18 cellular contexts compared by ENCODE assay signal in genomic region chr4:23885943-23886590, GRCh38. TPM values are rescaled to one million over a fixed set of nuclear protein-coding genes. Genes with fewer than 3 reads are reported as not detected.
"Had no signal": no experiment of that assay in that cellular context is flagged by ENCODE, and none has a peak within 500 bp of the region (broad histone marks: within the 10 kb centered on the region; RNA-seq: fewer than 3 reads in every experiment).

No MANE protein-coding gene starts in this region.

- H3K9me3 Mint-ChIP-seq: central memory CD8-positive, alpha-beta T cell; mesothelial cell of epicardium; nephron progenitor cell had no signal

- H3K36me3 Mint-ChIP-seq: activated naive CD4-positive, alpha-beta T cell treated with anti-CD3 and anti-CD28 coated beads, Interleukin-2, amount 50 U/mL, for 24 hours; mesothelial cell of epicardium; stimulated activated effector memory CD8-positive, alpha-beta T cell treated with anti-CD3 and anti-CD28 coated beads, Interleukin-12 subunit alpha, Interleukin-12 subunit beta, amount 100 ng/mL, for 72 hours had no signal

- H3K27me3 Mint-ChIP-seq: central memory CD8-positive, alpha-beta T cell had no signal

- H3K4me3 ChIP-seq: coronary artery, hepatocyte, lower lobe of right lung, SJSA1, tibial artery had no signal

- H3K79me2 ChIP-seq: hepatocyte had no signal

- H3K27me3 ChIP-seq: hepatocyte, SJSA1, tibial artery had no signal

- ATAC-seq: activated CD8-positive, alpha-beta T cell treated with anti-CD3 and anti-CD28 coated beads, Interleukin-2, amount 10 ng/mL, durations not matched to agents 7 days and 5 days; lower lobe of right lung; stimulated activated effector memory CD8-positive, alpha-beta T cell treated with anti-CD3 and anti-CD28 coated beads, Interleukin-12 subunit alpha, Interleukin-12 subunit beta, amount 100 ng/mL, for 72 hours had no signal

- H2AFZ ChIP-seq: hepatocyte had no signal

- H3K27ac ChIP-seq: coronary artery, hepatocyte, lower lobe of right lung, SJSA1, tibial artery had no signal

- DNase-seq: activated CD4-positive, alpha-beta T cell treated with anti-CD3 and anti-CD28 coated beads for 4 hours; activated CD8-positive, alpha-beta memory T cell treated with anti-CD3 and anti-CD28 coated beads, Interleukin-2, amount 50 U/mL, for 4 hours; activated CD8-positive, alpha-beta T cell treated with anti-CD3 and anti-CD28 coated beads, Interleukin-2, amount 10 ng/mL, durations not matched to agents 7 days and 5 days; activated effector memory CD4-positive, alpha-beta T cell treated with anti-CD3 and anti-CD28 coated beads, Interleukin-2, amount 50 U/mL, for 16 hours; activated T-cell treated with anti-CD3 and anti-CD28 coated beads, Interleukin-2, amount 50 U/mL, for 48 hours; effector CD4-positive, alpha-beta T cell; lower lobe of right lung; nephron progenitor cell; T-helper 2 cell; tibial artery had no signal

- H3K4me3 Mint-ChIP-seq: activated CD8-positive, alpha-beta T cell treated with anti-CD3 and anti-CD28 coated beads, Interleukin-2, amount 10 ng/mL, durations not matched to agents 7 days and 5 days; activated naive CD4-positive, alpha-beta T cell treated with anti-CD3 and anti-CD28 coated beads, Interleukin-2, amount 50 U/mL, for 24 hours; central memory CD8-positive, alpha-beta T cell; mesothelial cell of epicardium; nephron progenitor cell; stimulated activated effector memory CD8-positive, alpha-beta T cell treated with anti-CD3 and anti-CD28 coated beads, Interleukin-12 subunit alpha, Interleukin-12 subunit beta, amount 100 ng/mL, for 72 hours had no signal

- H3K9me3 ChIP-seq: lower lobe of right lung, SJSA1, tibial artery had no signal

- H3K27ac Mint-ChIP-seq: activated CD8-positive, alpha-beta T cell treated with anti-CD3 and anti-CD28 coated beads, Interleukin-2, amount 10 ng/mL, durations not matched to agents 7 days and 5 days; activated naive CD4-positive, alpha-beta T cell treated with anti-CD3 and anti-CD28 coated beads, Interleukin-2, amount 50 U/mL, for 24 hours; mesothelial cell of epicardium; nephron progenitor cell; stimulated activated effector memory CD8-positive, alpha-beta T cell treated with anti-CD3 and anti-CD28 coated beads, Interleukin-12 subunit alpha, Interleukin-12 subunit beta, amount 100 ng/mL, for 72 hours had no signal

- H3K36me3 ChIP-seq: lower lobe of right lung, SJSA1, tibial artery had no signal

- H3K4me1 Mint-ChIP-seq: stimulated activated effector memory CD8-positive, alpha-beta T cell treated with anti-CD3 and anti-CD28 coated beads, Interleukin-12 subunit alpha, Interleukin-12 subunit beta, amount 100 ng/mL, for 72 hours had no signal

RNA-seq across cellular contexts. Expression of gene PPARGC1A, which starts 3.8 kb away (rescaled TPM):
- total RNA-seq: activated CD8-positive, alpha-beta T cell treated with anti-CD3 and anti-CD28 coated beads, Interleukin-2, amount 10 ng/mL, durations not matched to agents 7 days and 5 days; pulmonary artery endothelial cell had no signal
